Comparison of ENCODE assay signal across 26 cellular contexts in genomic region chr6:30983439-30983838, GRCh38. TPM values are rescaled to one million over a fixed set of nuclear protein-coding genes. Genes with fewer than 3 reads are reported as not detected.
DNase-seq lines count a peak whose midpoint lies in the region; ATAC-seq, FAIRE-seq and TF ChIP-seq lines count a peak whose summit lies in the region.
"Had no signal": no experiment of that assay in that cellular context is flagged by ENCODE, and none has a peak within 500 bp of the region (broad histone marks: within the 10 kb centered on the region; RNA-seq: fewer than 3 reads in every experiment).

Gene MUC21, plus strand, starts transcription at chr6:30983718. Its CDS starts 241 bp downstream, at chr6:30983959.

- H3K4me1 ChIP-seq in IMR-90 (ENCODE audit: control insufficient read depth, insufficient read depth, low read length), result peaks cover 6% of the 10 kb centered on the region; the same call in 1 of the 2 replicates
- peaks cover 11% of the 10 kb centered on the region for H3K4me1 ChIP-seq in suprapubic skin
- peaks cover 11% of the 10 kb centered on the region for H3K4me1 ChIP-seq in left ventricle myocardium inferior
- H3K4me1 ChIP-seq: prostate gland had no signal

- no peaks in the 10 kb centered on the region for H3K36me3 Mint-ChIP-seq in mesothelial cell of epicardium
- H3K36me3 Mint-ChIP-seq: natural killer cell treated with Interleukin-12 subunit alpha and Interleukin-12 subunit beta and Interleukin-15 and Interleukin-18, amount 100 ng/mL, for 72 hours had no signal

- no peaks in the 10 kb centered on the region for H3K9me3 ChIP-seq in IMR-90 (ENCODE audit: control insufficient read depth, insufficient read depth, low read length)
- H3K9me3 ChIP-seq in suprapubic skin, result no peaks in the 10 kb centered on the region
- H3K9me3 ChIP-seq in left ventricle myocardium inferior (replicated peaks), result no peaks in the 10 kb centered on the region
- H3K9me3 ChIP-seq: prostate gland, transverse colon had no signal

- no peak within 1 kb of the TSS for H4K5ac ChIP-seq in IMR-90 (ENCODE audit: low read depth, low read length)

- no peak for ATAC-seq in IMR-90 (ENCODE audit: low read depth)
- ATAC-seq: activated naive CD8-positive, alpha-beta T cell treated with anti-CD3 and anti-CD28 coated beads, Interleukin-2, amount 50 U/mL, for 24 hours; natural killer cell treated with Interleukin-12 subunit alpha and Interleukin-12 subunit beta and Interleukin-15 and Interleukin-18, amount 100 ng/mL, for 72 hours had no signal

- no peak within 1 kb of the TSS for H2BK20ac ChIP-seq in IMR-90 (ENCODE audit: low read depth, low read length)

- no peak within 1 kb of the TSS; the same call in 1 of the 2 replicates for H3K14ac ChIP-seq in IMR-90 (replicated peaks; ENCODE audit: low read depth, low read length)

- dilution Hi-C loops in IMR-90 (cut with HindIII; ENCODE audit: low sequenced_read_pairs, unreplicated experiment), result no loop called here

- TF ChIP-seq CTCF in IMR-90 (conservative IDR thresholded peaks at IDR 0.05; ENCODE audit: low read depth, low read length), result no peak
- no peak for TF ChIP-seq CTCF in bronchial epithelial cell (IDR thresholded peaks at IDR 0.05; ENCODE audit: insufficient read depth, low read length, severe bottlenecking)
- no peak for TF ChIP-seq CTCF in mesothelial cell of epicardium (IDR thresholded peaks at IDR 0.05; ENCODE audit: unreplicated experiment)
- TF ChIP-seq CTCF in suprapubic skin (IDR thresholded peaks at IDR 0.05), result no peak
- no peak for TF ChIP-seq CTCF in left ventricle myocardium inferior (IDR thresholded peaks at IDR 0.05; ENCODE audit: borderline replicate concordance)

- H3K9me3 Mint-ChIP-seq in mesothelial cell of epicardium, result no peaks in the 10 kb centered on the region
- H3K9me3 Mint-ChIP-seq: activated CD4-positive, alpha-beta T cell treated with anti-CD3 and anti-CD28 coated beads, Interleukin-2, amount 10 ng/mL, durations not matched to agents 7 days and 5 days; activated naive CD8-positive, alpha-beta T cell treated with anti-CD3 and anti-CD28 coated beads, Interleukin-2, amount 50 U/mL, for 24 hours; activated T-helper 2 cell treated with anti-CD3 and anti-CD28 coated beads, Interferon-gamma antibody, Interleukin-2, Interleukin-4, amounts not matched to agents 10 μg/mL and 5 μg/mL and 100 μg/mL, durations not matched to agents 14 hours and 24 hours and 36 hours; natural killer cell treated with Interleukin-12 subunit alpha and Interleukin-12 subunit beta and Interleukin-15 and Interleukin-18, amount 100 ng/mL, for 72 hours; stimulated activated naive CD8-positive, alpha-beta T cell treated with anti-CD3 and anti-CD28 coated beads, Interleukin-15, Interleukin-2, amounts not matched to agents 100 ng/mL and 50 ng/mL, for 24 hours; T-helper 1 cell treated with Interleukin-12 subunit alpha and Interleukin-12 subunit beta and Interleukin-4 antibody, amounts not matched to agents 30 μg/mL and 1 μg/mL, for 36 hours had no signal

- H2AK5ac ChIP-seq in IMR-90 (ENCODE audit: low read depth, low read length), result no peak within 1 kb of the TSS

- H2AFZ ChIP-seq in IMR-90 (replicated peaks; ENCODE audit: low read length, poor library complexity), result peak within 1 kb of the TSS; percentile 79

- no peak within 1 kb of the TSS for H3K9ac ChIP-seq in IMR-90 (ENCODE audit: low read depth, low read length)

- H3K4me2 ChIP-seq in IMR-90 (ENCODE audit: low read depth, low read length), result no peak within 1 kb of the TSS; the same call in 1 of the 2 replicates

- no peak within 1 kb of the TSS for H3K18ac ChIP-seq in IMR-90 (ENCODE audit: low read depth, low read length)

- H3K36me3 ChIP-seq in IMR-90 (ENCODE audit: control insufficient read depth, insufficient read depth, low read length) (no peaks in the 10 kb centered on the region), bronchial epithelial cell (ENCODE audit: control insufficient read depth, insufficient read depth, low read length) (no peaks in the 10 kb centered on the region), suprapubic skin (no peaks in the 10 kb centered on the region), left ventricle myocardium inferior (no peaks in the 10 kb centered on the region)
- H3K36me3 ChIP-seq: brain microvascular endothelial cell, prostate gland, transverse colon had no signal

- H4K20me1 ChIP-seq in IMR-90 (ENCODE audit: insufficient read depth, low read length), result no peaks in the 10 kb centered on the region; the same call in 1 of the 2 replicates

- POLR2A ChIA-PET in IMR-90 (lab: Charles Lee; ENCODE audit: unreplicated experiment), result no interaction called here

- H3K4me3 ChIP-seq in IMR-90 (ENCODE audit: insufficient read depth, low read depth, low read length) (no peak within 1 kb of the TSS), bronchial epithelial cell (ENCODE audit: low read depth, low read length) (no peak within 1 kb of the TSS), suprapubic skin (peak within 1 kb of the TSS; percentile 14), left ventricle myocardium inferior (no peak within 1 kb of the TSS)
- H3K4me3 ChIP-seq: prostate gland, transverse colon had no signal

- no peak for TF ChIP-seq EP300 in suprapubic skin (IDR thresholded peaks at IDR 0.05)

- H3K79me1 ChIP-seq in IMR-90 (ENCODE audit: low read depth in 1 of 2, low read length in 2 of 2), result no peaks in the 10 kb centered on the region

- no peak within 1 kb of the TSS for H2BK15ac ChIP-seq in IMR-90 (ENCODE audit: low read depth, low read length)

- in situ Hi-C loops in IMR-90 (cut with MboI; ENCODE audit: low sequenced_read_pairs), result no loop called here

- no peak within 1 kb of the TSS for H3K56ac ChIP-seq in IMR-90 (ENCODE audit: extremely low read depth, insufficient read depth, low read length)

- H3K27me3 Mint-ChIP-seq in mesothelial cell of epicardium (ENCODE audit: low read depth), result no peaks in the 10 kb centered on the region

- H2BK5ac ChIP-seq in IMR-90 (ENCODE audit: low read depth, low read length, poor library complexity, severe bottlenecking), result no peak within 1 kb of the TSS

- no peak for DNase-seq in IMR-90
- DNase-seq in bronchial epithelial cell (ENCODE audit: low read depth), result no peak
- no peak for DNase-seq in mesothelial cell of epicardium (ENCODE audit: low spot score in 2 of 2, unreplicated experiment in 2 of 2)
- no peak for DNase-seq in suprapubic skin (ENCODE audit: low spot score in 2 of 2)
- DNase-seq in stimulated activated CD4-positive, alpha-beta T cell treated with anti-CD3 and anti-CD28 coated beads, Interleukin-15, amount 100 ng/mL, for 24 hours, result no peak
- DNase-seq in left ventricle myocardium inferior, result no peak
- DNase-seq in medulla oblongata (ENCODE audit: extremely low spot score), result no peak
- DNase-seq: activated CD4-positive, alpha-beta T cell treated with anti-CD3 and anti-CD28 coated beads, Interleukin-2, amount 10 ng/mL, durations not matched to agents 7 days and 5 days; activated naive CD8-positive, alpha-beta T cell treated with anti-CD3 and anti-CD28 coated beads, Interleukin-2, amount 50 U/mL, for 24 hours; brain microvascular endothelial cell; foreskin fibroblast; hippocampal formation; kidney; mesendoderm; NCI-H1417; NCI-H526; Right ventricle myocardium superior; stimulated activated CD4-positive, alpha-beta T cell treated with anti-CD3 and anti-CD28 coated beads, Interleukin-4, amount 100 ng/mL, for 1 hour; transverse colon had no signal

- no peaks in the 10 kb centered on the region for H3K9me1 ChIP-seq in IMR-90 (ENCODE audit: insufficient read depth, low read length)

- peak; percentile 32 for FAIRE-seq in bronchial epithelial cell (lab: Jason Lieb, UNC)
- FAIRE-seq: HepG2, kidney had no signal

- no peak within 1 kb of the TSS for H2BK120ac ChIP-seq in IMR-90 (ENCODE audit: low read depth, low read length)

- no peak within 1 kb of the TSS for H4K8ac ChIP-seq in IMR-90 (ENCODE audit: low read depth in 2 of 2, low read length in 2 of 2)

- no peak within 1 kb of the TSS for H3K4me3 Mint-ChIP-seq in mesothelial cell of epicardium
- H3K4me3 Mint-ChIP-seq: activated CD4-positive, alpha-beta T cell treated with anti-CD3 and anti-CD28 coated beads, Interleukin-2, amount 10 ng/mL, durations not matched to agents 7 days and 5 days; activated naive CD8-positive, alpha-beta T cell treated with anti-CD3 and anti-CD28 coated beads, Interleukin-2, amount 50 U/mL, for 24 hours; natural killer cell treated with Interleukin-12 subunit alpha and Interleukin-12 subunit beta and Interleukin-15 and Interleukin-18, amount 100 ng/mL, for 72 hours; stimulated activated naive CD8-positive, alpha-beta T cell treated with anti-CD3 and anti-CD28 coated beads, Interleukin-15, Interleukin-2, amounts not matched to agents 100 ng/mL and 50 ng/mL, for 24 hours; T-helper 1 cell treated with Interleukin-12 subunit alpha and Interleukin-12 subunit beta and Interleukin-4 antibody, amounts not matched to agents 30 μg/mL and 1 μg/mL, for 36 hours had no signal

- H3K27me3 ChIP-seq in IMR-90 (ENCODE audit: control insufficient read depth, insufficient read depth, low read length), result peaks cover 19% of the 10 kb centered on the region
- H3K27me3 ChIP-seq in bronchial epithelial cell (ENCODE audit: control insufficient read depth, insufficient read depth, low read length), result no peaks in the 10 kb centered on the region
- H3K27me3 ChIP-seq in suprapubic skin, result peaks cover 4% of the 10 kb centered on the region
- H3K27me3 ChIP-seq in left ventricle myocardium inferior (ENCODE audit: low read depth), result peaks cover 12% of the 10 kb centered on the region
- H3K27me3 ChIP-seq: brain microvascular endothelial cell had no signal

- intact Hi-C loops in IMR-90 (cut with micrococcal nuclease), result no loop called here
- intact Hi-C loops in left ventricle myocardium inferior (cut with micrococcal nuclease), result no loop called here

- no TSS peak for BruUV-seq in IMR-90 (replicated peaks; lab: Mats Ljungman, UMichigan)

- WGBS in IMR-90 (ENCODE audit: extremely low coverage in 2 of 2, insufficient read length in 1 of 2), 2 experiments, result 72% methylated on average over 4 of the region's 6 CpGs; no CpG with 5 or more reads in 1 of the 2 experiments
- WGBS in suprapubic skin, result 85% methylated on average over 6 of the region's 6 CpGs

- no peak within 1 kb of the TSS for H3K4ac ChIP-seq in IMR-90 (ENCODE audit: low read depth, low read length)

- TF ChIP-seq RAD21 in IMR-90 (IDR thresholded peaks at IDR 0.05; ENCODE audit: low read length), result no peak

- H4K91ac ChIP-seq in IMR-90 (ENCODE audit: insufficient read depth, low read depth, low read length), result no peak within 1 kb of the TSS

- H3K23ac ChIP-seq in IMR-90 (ENCODE audit: low read depth, low read length), result no peak within 1 kb of the TSS

- CTCF ChIA-PET in IMR-90 (lab: Yijun Ruan, JAX), result no interaction called here

- peaks cover 27% of the 10 kb centered on the region for H3K4me1 Mint-ChIP-seq in mesothelial cell of epicardium
- H3K4me1 Mint-ChIP-seq: activated CD4-positive, alpha-beta T cell treated with anti-CD3 and anti-CD28 coated beads, Interleukin-2, amount 10 ng/mL, durations not matched to agents 7 days and 5 days had no signal

- peak within 1 kb of the TSS; percentile 20 for H2AK9ac ChIP-seq in IMR-90 (replicated peaks; ENCODE audit: low read depth, low read length, poor library complexity)

- TF ChIP-seq POLR2A in IMR-90 (IDR thresholded peaks at IDR 0.05; ENCODE audit: low read depth, low read length) (no peak), suprapubic skin (IDR thresholded peaks at IDR 0.05) (no peak)

- peak within 1 kb of the TSS; percentile 66 for H3K27ac Mint-ChIP-seq in mesothelial cell of epicardium
- H3K27ac Mint-ChIP-seq: activated CD4-positive, alpha-beta T cell treated with anti-CD3 and anti-CD28 coated beads, Interleukin-2, amount 10 ng/mL, durations not matched to agents 7 days and 5 days; activated naive CD8-positive, alpha-beta T cell treated with anti-CD3 and anti-CD28 coated beads, Interleukin-2, amount 50 U/mL, for 24 hours; activated T-helper 2 cell treated with anti-CD3 and anti-CD28 coated beads, Interferon-gamma antibody, Interleukin-2, Interleukin-4, amounts not matched to agents 10 μg/mL and 5 μg/mL and 100 μg/mL, durations not matched to agents 14 hours and 24 hours and 36 hours; natural killer cell treated with Interleukin-12 subunit alpha and Interleukin-12 subunit beta and Interleukin-15 and Interleukin-18, amount 100 ng/mL, for 72 hours; stimulated activated naive CD8-positive, alpha-beta T cell treated with anti-CD3 and anti-CD28 coated beads, Interleukin-15, Interleukin-2, amounts not matched to agents 100 ng/mL and 50 ng/mL, for 24 hours; T-helper 1 cell treated with Interleukin-12 subunit alpha and Interleukin-12 subunit beta and Interleukin-4 antibody, amounts not matched to agents 30 μg/mL and 1 μg/mL, for 36 hours had no signal

- H3K27ac ChIP-seq in IMR-90 (ENCODE audit: insufficient read depth, low read length), result no peak within 1 kb of the TSS
- no peak within 1 kb of the TSS for H3K27ac ChIP-seq in suprapubic skin
- H3K27ac ChIP-seq in left ventricle myocardium inferior (replicated peaks), result no peak within 1 kb of the TSS
- H3K27ac ChIP-seq: brain microvascular endothelial cell, prostate gland, skin epidermis, transverse colon had no signal

RNA-seq across cellular contexts. Expression of gene MUC21, which starts in this region (rescaled TPM):
- total RNA-seq in IMR-90 (2012; rRNA removed) (not detected in 2 replicates), bronchial epithelial cell (0.53 and 2.2 TPM in 2 replicates), mesothelial cell of epicardium (not detected in 3 replicates), suprapubic skin (under 1 TPM in 1 of 4 donors, not detected in 3; 0.38 TPM), left ventricle myocardium inferior (not detected)
- not detected in 2 replicates for polyA plus RNA-seq in IMR-90 (2012; rRNA removed)
- not detected in 2 replicates for polyA plus RNA-seq in IMR-90 (2012; cell fraction: cytosol; rRNA removed)
- polyA plus RNA-seq in IMR-90 (2012; cell fraction: nucleus; rRNA removed; ENCODE audit: low replicate concordance), result not detected in 2 replicates
- total RNA-seq: activated CD4-positive, alpha-beta T cell treated with anti-CD3 and anti-CD28 coated beads, Interleukin-2, amount 10 ng/mL, durations not matched to agents 7 days and 5 days; activated T-helper 2 cell treated with anti-CD3 and anti-CD28 coated beads, Interferon-gamma antibody, Interleukin-2, Interleukin-4, amounts not matched to agents 10 μg/mL and 5 μg/mL and 100 μg/mL, durations not matched to agents 14 hours and 24 hours and 36 hours; HepG2; kidney; natural killer cell treated with Interleukin-12 subunit alpha and Interleukin-12 subunit beta and Interleukin-15 and Interleukin-18, amount 100 ng/mL, for 72 hours; Right ventricle myocardium superior; transverse colon had no signal
- polyA plus RNA-seq: HepG2 had no signal
